14 cellular contexts compared by ENCODE assay signal in genomic region chr1:155133799-155134281, GRCh38. TPM values are rescaled to one million over a fixed set of nuclear protein-coding genes. Genes with fewer than 3 reads are reported as not detected.
DNase-seq lines count a peak whose midpoint lies in the region; ATAC-seq and TF ChIP-seq lines count a peak whose summit lies in the region.
"Had no signal": no experiment of that assay in that cellular context is flagged by ENCODE, and none has a peak within 500 bp of the region (broad histone marks: within the 10 kb centered on the region; RNA-seq: fewer than 3 reads in every experiment).

No MANE protein-coding gene starts in this region.

- DNase-seq in heart left ventricle (no peak), cardiac septum (ENCODE audit: low spot score) (no peak), epithelial cell of prostate (ENCODE audit: low read depth, low spot score) (no peak), vagina (ENCODE audit: extremely low spot score in 2 of 2) (no peak), nucleus accumbens (lab: John Stamatoyannopoulos, UW) (no peak)
- DNase-seq in natural killer cell treated with Interleukin-12 subunit alpha and Interleukin-12 subunit beta and Interleukin-15 and Interleukin-18, amount 100 ng/mL, for 72 hours (ENCODE audit: low spot score), result no peak
- DNase-seq in activated T-helper 1 cell treated with anti-CD3 and anti-CD28 coated beads, Interleukin-12 subunit alpha, Interleukin-12 subunit beta, Interleukin-2, Interleukin-4 antibody, amounts not matched to agents 30 ng/mL and 10 ng/mL and 1 ng/mL, durations not matched to agents 14 hours and 24 hours and 36 hours (ENCODE audit: low spot score), result no peak
- DNase-seq: activated naive CD4-positive, alpha-beta T cell treated with Interleukin-2 at 50 U/mL for 16 hours; cortex of kidney; midbrain; NCI-H1417; NCI-H82 had no signal

- H3K4me1 Mint-ChIP-seq in natural killer cell treated with Interleukin-12 subunit alpha and Interleukin-12 subunit beta and Interleukin-15 and Interleukin-18, amount 100 ng/mL, for 72 hours (ENCODE audit: low read depth in 2 of 2), result peaks cover 35 to 37% of the 10 kb centered on the region in 2 donors
- peaks cover 39% of the 10 kb centered on the region for H3K4me1 Mint-ChIP-seq in activated T-helper 1 cell treated with anti-CD3 and anti-CD28 coated beads, Interleukin-12 subunit alpha, Interleukin-12 subunit beta, Interleukin-2, Interleukin-4 antibody, amounts not matched to agents 30 ng/mL and 10 ng/mL and 1 ng/mL, durations not matched to agents 14 hours and 24 hours and 36 hours (ENCODE audit: low read depth)

- H3K27ac ChIP-seq in heart left ventricle (peak overlapping the region in 9 of 12 donors; percentile 15 to 99 (median 92)), epithelial cell of prostate (peak overlapping the region; percentile 99), vagina (peak overlapping the region; percentile 97)
- H3K27ac ChIP-seq: SK-N-MC had no signal

- H3K27me3 ChIP-seq in heart left ventricle (peaks cover 0 to 8% (median 0%) of the 10 kb centered on the region in 9 donors), vagina (no peaks in the 10 kb centered on the region)

- H3K27me3 Mint-ChIP-seq in natural killer cell treated with Interleukin-12 subunit alpha and Interleukin-12 subunit beta and Interleukin-15 and Interleukin-18, amount 100 ng/mL, for 72 hours, result peaks cover 6 to 7% of the 10 kb centered on the region in 2 donors
- peaks cover 15% of the 10 kb centered on the region for H3K27me3 Mint-ChIP-seq in activated T-helper 1 cell treated with anti-CD3 and anti-CD28 coated beads, Interleukin-12 subunit alpha, Interleukin-12 subunit beta, Interleukin-2, Interleukin-4 antibody, amounts not matched to agents 30 ng/mL and 10 ng/mL and 1 ng/mL, durations not matched to agents 14 hours and 24 hours and 36 hours (ENCODE audit: insufficient read depth)

- ATAC-seq in heart left ventricle (no peak), GM18873 (IDR thresholded peaks at IDR 0.05; ENCODE audit: low FRiP score, unreplicated experiment) (no peak)
- ATAC-seq in natural killer cell treated with Interleukin-12 subunit alpha and Interleukin-12 subunit beta and Interleukin-15 and Interleukin-18, amount 100 ng/mL, for 72 hours, result no peak

- 57 to 74% (median 73%) methylated on average over 4 to 7 of the region's 7 CpGs for WGBS in heart left ventricle, 4 donors

- peak overlapping the region; percentile 100 for H3K4me3 Mint-ChIP-seq in natural killer cell treated with Interleukin-12 subunit alpha and Interleukin-12 subunit beta and Interleukin-15 and Interleukin-18, amount 100 ng/mL, for 72 hours
- no peak overlapping the region for H3K4me3 Mint-ChIP-seq in activated T-helper 1 cell treated with anti-CD3 and anti-CD28 coated beads, Interleukin-12 subunit alpha, Interleukin-12 subunit beta, Interleukin-2, Interleukin-4 antibody, amounts not matched to agents 30 ng/mL and 10 ng/mL and 1 ng/mL, durations not matched to agents 14 hours and 24 hours and 36 hours

- H3K36me3 ChIP-seq in heart left ventricle (peaks cover 0 to 57% (median 39%) of the 10 kb centered on the region in 9 donors), vagina (peaks cover 0 to 33% of the 10 kb centered on the region in 2 donors)

- H3K9me3 ChIP-seq in heart left ventricle (no peaks in the 10 kb centered on the region), vagina (no peaks in the 10 kb centered on the region)

- no peak for TF ChIP-seq CTCF in heart left ventricle (IDR thresholded peaks at IDR 0.05)
- no peak for TF ChIP-seq CTCF in vagina (IDR thresholded peaks at IDR 0.05)

- H3K36me3 Mint-ChIP-seq in natural killer cell treated with Interleukin-12 subunit alpha and Interleukin-12 subunit beta and Interleukin-15 and Interleukin-18, amount 100 ng/mL, for 72 hours, result peaks cover 4% of the 10 kb centered on the region
- peaks cover 18% of the 10 kb centered on the region for H3K36me3 Mint-ChIP-seq in activated T-helper 1 cell treated with anti-CD3 and anti-CD28 coated beads, Interleukin-12 subunit alpha, Interleukin-12 subunit beta, Interleukin-2, Interleukin-4 antibody, amounts not matched to agents 30 ng/mL and 10 ng/mL and 1 ng/mL, durations not matched to agents 14 hours and 24 hours and 36 hours (ENCODE audit: low read depth)

- H3K4me1 ChIP-seq in heart left ventricle (peaks cover 21 to 77% (median 59%) of the 10 kb centered on the region in 12 donors), vagina (peaks cover 82% of the 10 kb centered on the region)

- peak overlapping the region in 4 of 12 donors; percentile 60 to 86 (median 72) for H3K4me3 ChIP-seq in heart left ventricle
- no peak overlapping the region for H3K4me3 ChIP-seq in vagina
- H3K4me3 ChIP-seq: SK-N-MC had no signal

- TF ChIP-seq POLR2A in heart left ventricle (IDR thresholded peaks at IDR 0.05), result no peak
- no peak for TF ChIP-seq POLR2A in vagina (IDR thresholded peaks at IDR 0.05)

- intact Hi-C loops in heart left ventricle (cut with DNase I), result no loop called here
- intact Hi-C loops in cardiac septum (cut with DNase I), result no loop called here
- intact Hi-C loops in vagina (cut with DNase I), result loop anchor here (5.0 kb wide), 1 partner anchor 42 kb away; no protein-coding TSS in a partner anchor
- intact Hi-C loops in activated T-helper 1 cell treated with anti-CD3 and anti-CD28 coated beads, Interleukin-12 subunit alpha, Interleukin-12 subunit beta, Interleukin-2, Interleukin-4 antibody, amounts not matched to agents 30 ng/mL and 10 ng/mL and 1 ng/mL, durations not matched to agents 14 hours and 24 hours and 36 hours (cut with micrococcal nuclease), result loop anchor here (2.0 kb wide), 2 partner anchors 71 to 159 kb away; partner anchors contain the start of genes CKS1B and EFNA4

- H3K27ac Mint-ChIP-seq in natural killer cell treated with Interleukin-12 subunit alpha and Interleukin-12 subunit beta and Interleukin-15 and Interleukin-18, amount 100 ng/mL, for 72 hours, result peak overlapping the region in 1 of 2 donors; percentile 97
- no peak overlapping the region for H3K27ac Mint-ChIP-seq in activated T-helper 1 cell treated with anti-CD3 and anti-CD28 coated beads, Interleukin-12 subunit alpha, Interleukin-12 subunit beta, Interleukin-2, Interleukin-4 antibody, amounts not matched to agents 30 ng/mL and 10 ng/mL and 1 ng/mL, durations not matched to agents 14 hours and 24 hours and 36 hours

- no peaks in the 10 kb centered on the region for H3K9me3 Mint-ChIP-seq in natural killer cell treated with Interleukin-12 subunit alpha and Interleukin-12 subunit beta and Interleukin-15 and Interleukin-18, amount 100 ng/mL, for 72 hours
- no peaks in the 10 kb centered on the region for H3K9me3 Mint-ChIP-seq in activated T-helper 1 cell treated with anti-CD3 and anti-CD28 coated beads, Interleukin-12 subunit alpha, Interleukin-12 subunit beta, Interleukin-2, Interleukin-4 antibody, amounts not matched to agents 30 ng/mL and 10 ng/mL and 1 ng/mL, durations not matched to agents 14 hours and 24 hours and 36 hours

RNA-seq across cellular contexts. Expression of gene SLC50A1, which starts 1.8 kb away (rescaled TPM):
- total RNA-seq in heart left ventricle, result 10 to 100 TPM in 4 of 9 donors, 1 to 10 TPM in 5; 5.4 to 21.7 (median 9.7) TPM
- polyA plus RNA-seq in heart left ventricle, result 10 to 100 TPM; 15.7 to 36.0 TPM
- 11.2 TPM for total RNA-seq in cardiac septum
- total RNA-seq in natural killer cell treated with Interleukin-12 subunit alpha and Interleukin-12 subunit beta and Interleukin-15 and Interleukin-18, amount 100 ng/mL, for 72 hours, result 10 to 100 TPM; 28.8 to 36.3 TPM
- 11.8 TPM for total RNA-seq in vagina
- total RNA-seq in activated T-helper 1 cell treated with anti-CD3 and anti-CD28 coated beads, Interleukin-12 subunit alpha, Interleukin-12 subunit beta, Interleukin-2, Interleukin-4 antibody, amounts not matched to agents 30 ng/mL and 10 ng/mL and 1 ng/mL, durations not matched to agents 14 hours and 24 hours and 36 hours, result 45.7 and 47.7 TPM in 2 replicates

RNA-seq across cellular contexts. Expression of gene EFNA1, which starts 6.2 kb away (rescaled TPM):
- 10 to 100 TPM; 22.8 to 51.8 (median 37.2) TPM for total RNA-seq in heart left ventricle
- polyA plus RNA-seq in heart left ventricle, result 100 to 1,000 TPM in 1 of 2 donors, 10 to 100 TPM in 1; 31.6 to 103 TPM
- 30.2 TPM for total RNA-seq in cardiac septum
- not detected for total RNA-seq in natural killer cell treated with Interleukin-12 subunit alpha and Interleukin-12 subunit beta and Interleukin-15 and Interleukin-18, amount 100 ng/mL, for 72 hours
- 57.9 TPM for total RNA-seq in vagina
- not detected in 2 replicates for total RNA-seq in activated T-helper 1 cell treated with anti-CD3 and anti-CD28 coated beads, Interleukin-12 subunit alpha, Interleukin-12 subunit beta, Interleukin-2, Interleukin-4 antibody, amounts not matched to agents 30 ng/mL and 10 ng/mL and 1 ng/mL, durations not matched to agents 14 hours and 24 hours and 36 hours

RNA-seq across cellular contexts. Expression of gene DPM3, which starts 6.5 kb away (rescaled TPM):
- 10 to 100 TPM; 46.1 to 70.7 (median 54.4) TPM for total RNA-seq in heart left ventricle
- 100 to 1,000 TPM in 1 of 2 donors, 10 to 100 TPM in 1; 75.4 to 216 TPM for polyA plus RNA-seq in heart left ventricle
- 56.3 TPM for total RNA-seq in cardiac septum
- total RNA-seq in natural killer cell treated with Interleukin-12 subunit alpha and Interleukin-12 subunit beta and Interleukin-15 and Interleukin-18, amount 100 ng/mL, for 72 hours, result 10 to 100 TPM; 26.0 to 31.1 TPM
- 114 TPM for total RNA-seq in vagina
- 43.7 and 45.1 TPM in 2 replicates for total RNA-seq in activated T-helper 1 cell treated with anti-CD3 and anti-CD28 coated beads, Interleukin-12 subunit alpha, Interleukin-12 subunit beta, Interleukin-2, Interleukin-4 antibody, amounts not matched to agents 30 ng/mL and 10 ng/mL and 1 ng/mL, durations not matched to agents 14 hours and 24 hours and 36 hours

RNA-seq across cellular contexts. Expression of gene KRTCAP2, which starts 39.3 kb away (rescaled TPM):
- total RNA-seq in heart left ventricle (100 to 1,000 TPM; 106 to 199 (median 123) TPM), cardiac septum (112 TPM), vagina (117 TPM)
- 100 to 1,000 TPM; 220 to 283 TPM for polyA plus RNA-seq in heart left ventricle
- 100 to 1,000 TPM; 149 to 223 TPM for total RNA-seq in natural killer cell treated with Interleukin-12 subunit alpha and Interleukin-12 subunit beta and Interleukin-15 and Interleukin-18, amount 100 ng/mL, for 72 hours
- 230 and 238 TPM in 2 replicates for total RNA-seq in activated T-helper 1 cell treated with anti-CD3 and anti-CD28 coated beads, Interleukin-12 subunit alpha, Interleukin-12 subunit beta, Interleukin-2, Interleukin-4 antibody, amounts not matched to agents 30 ng/mL and 10 ng/mL and 1 ng/mL, durations not matched to agents 14 hours and 24 hours and 36 hours

RNA-seq across cellular contexts. Expression of gene TRIM46, which starts 39.8 kb away (rescaled TPM):
- total RNA-seq in heart left ventricle (under 1 TPM in 5 of 9 donors, not detected in 4; 0.08 to 0.41 (median 0.12) TPM), cardiac septum (not detected), vagina (2.7 TPM)
- under 1 TPM in 1 of 2 donors, not detected in 1; 0.04 TPM for polyA plus RNA-seq in heart left ventricle
- total RNA-seq in natural killer cell treated with Interleukin-12 subunit alpha and Interleukin-12 subunit beta and Interleukin-15 and Interleukin-18, amount 100 ng/mL, for 72 hours, result 1 to 10 TPM; 3.6 to 9.3 TPM
- total RNA-seq in activated T-helper 1 cell treated with anti-CD3 and anti-CD28 coated beads, Interleukin-12 subunit alpha, Interleukin-12 subunit beta, Interleukin-2, Interleukin-4 antibody, amounts not matched to agents 30 ng/mL and 10 ng/mL and 1 ng/mL, durations not matched to agents 14 hours and 24 hours and 36 hours, result 10.2 and 12.6 TPM in 2 replicates

Comparison
In these comparisons a context has a peak if more than half of its experiments do, and no peak if none do; other contexts are left out.
1. RNA of gene EFNA1, which starts 6.2 kb away (total RNA-seq): 57.9 TPM in vagina (single experiment), 22.8 to 51.8 TPM in heart left ventricle and 30.2 TPM in cardiac septum (single experiment); not detected in activated T-helper 1 cell treated with anti-CD3 and anti-CD28 coated beads, Interleukin-12 subunit alpha, Interleukin-12 subunit beta, Interleukin-2, Interleukin-4 antibody, amounts not matched to agents 30 ng/mL and 10 ng/mL and 1 ng/mL, durations not matched to agents 14 hours and 24 hours and 36 hours and not detected in natural killer cell treated with Interleukin-12 subunit alpha and Interleukin-12 subunit beta and Interleukin-15 and Interleukin-18, amount 100 ng/mL, for 72 hours; every median in the first group is over 10 times any median in the second.
2. intact Hi-C loops: an anchor here in vagina (5.0 kb wide) and activated T-helper 1 cell treated with anti-CD3 and anti-CD28 coated beads, Interleukin-12 subunit alpha, Interleukin-12 subunit beta, Interleukin-2, Interleukin-4 antibody, amounts not matched to agents 30 ng/mL and 10 ng/mL and 1 ng/mL, durations not matched to agents 14 hours and 24 hours and 36 hours (2.0 kb wide); none called in heart left ventricle and cardiac septum.
3. Peak in every context shown above with its lines, with median percentiles within 50 percentile points of each other: H3K27ac ChIP-seq.